In genomic region chr11:76643711-76644110, GRCh38 we compare ENCODE assay signal across 2 cellular contexts. TPM values are rescaled to one million over a fixed set of nuclear protein-coding genes. Genes with fewer than 3 reads are reported as not detected.
"Had no signal": no experiment of that assay in that cellular context is flagged by ENCODE, and none has a peak within 500 bp of the region (broad histone marks: within the 10 kb centered on the region; RNA-seq: fewer than 3 reads in every experiment).

No MANE protein-coding gene starts in this region.

RNA-seq across cellular contexts. Expression of gene LRRC32, which starts 26.8 kb away (rescaled TPM):
- total RNA-seq: MCF 10A, PC-9 had no signal
